23 cellular contexts compared by ENCODE assay signal in the genomic region with DNA sequence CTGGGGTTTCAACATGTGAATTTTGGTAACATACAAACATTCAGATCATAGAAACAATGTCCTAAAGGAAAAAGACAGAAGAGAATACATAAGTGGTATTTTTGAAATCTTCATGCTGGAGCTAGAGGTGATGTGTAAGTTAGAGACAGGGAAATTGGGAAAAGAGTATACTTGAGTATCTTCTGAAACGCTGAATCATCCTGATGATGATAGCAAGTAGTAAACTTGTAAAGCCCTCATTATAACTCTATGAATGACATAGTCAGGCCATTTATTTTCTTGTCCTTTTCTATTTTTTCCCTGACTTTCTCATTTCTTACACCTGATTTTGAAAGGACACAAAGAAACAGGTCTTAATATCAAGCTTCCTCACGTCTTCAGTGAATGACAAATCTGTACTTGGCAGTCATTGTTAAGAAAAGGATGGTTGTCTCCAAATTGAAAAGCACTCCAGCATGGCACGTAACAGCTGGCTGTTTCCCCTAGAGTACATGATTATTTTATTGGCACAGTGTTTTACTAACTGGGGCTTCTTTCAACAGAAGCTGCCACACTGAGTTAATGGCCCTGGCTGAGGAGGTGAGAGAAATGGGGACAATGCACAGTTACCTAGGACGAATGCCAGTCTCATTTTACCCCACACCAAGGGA.
DNase-seq lines count a peak whose midpoint lies in the region; ATAC-seq and TF ChIP-seq lines count a peak whose summit lies in the region.
"Had no signal": no experiment of that assay in that cellular context is flagged by ENCODE, and none has a peak within 500 bp of the region (broad histone marks: within the 10 kb centered on the region; RNA-seq: fewer than 3 reads in every experiment).

No MANE protein-coding gene starts in this region.

- TF ChIP-seq CTCF in HFFc6 (IDR thresholded peaks at IDR 0.05), result no peak
- no peak for TF ChIP-seq CTCF in nephron (IDR thresholded peaks at IDR 0.05; ENCODE audit: unreplicated experiment in 3 of 3)

- H3K9me3 Mint-ChIP-seq in HFFc6 (no peaks in the 10 kb centered on the region), nephron (no peaks in the 10 kb centered on the region)
- H3K9me3 Mint-ChIP-seq: brain, naive B cell had no signal

- H3K27ac Mint-ChIP-seq in HFFc6 (peak overlapping the region; percentile 70), nephron (peak overlapping the region in 2 of 3 experiments; percentile 1 to 33)
- H3K27ac Mint-ChIP-seq: activated CD8-positive, alpha-beta memory T cell treated with anti-CD3 and anti-CD28 coated beads, Interleukin-2, amount 10 ng/mL, durations not matched to agents 7 days and 5 days had no signal

- DNase-seq in HFFc6 (no peak), NCI-H2029 treated with DMSO at 0.1 percent for 48 hours (lab: John Stamatoyannopoulos, UW) (peak; percentile 77), NCI-H774 (lab: John Stamatoyannopoulos, UW) (peak; percentile 58)
- DNase-seq: activated CD4-positive, alpha-beta T cell treated with anti-CD3 and anti-CD28 coated beads, Interleukin-2, amount 50 U/mL, for 1 hour; activated CD8-positive, alpha-beta memory T cell treated with anti-CD3 and anti-CD28 coated beads, Interleukin-2, amount 10 ng/mL, durations not matched to agents 7 days and 5 days; activated T-cell treated with anti-CD3 and anti-CD28 coated beads, Interleukin-2, amount 50 U/mL, for 48 hours; Caco-2; cerebellar nuclear complex; DMS79 treated with DMSO at 0.1 percent for 48 hours; islet precursor cell; left ventricle myocardium superior; naive B cell; NCI-H2107; NCI-H82; nucleus accumbens; psoas muscle; stimulated activated naive CD4-positive, alpha-beta T cell treated with Interleukin-2 at 50 U/mL for 16 hours; T1000 had no signal

- H3K4me3 Mint-ChIP-seq in HFFc6 (0 out of 2 replicates have a peak overlapping the region, but pooled peaks have one; percentile 4), nephron (no peak overlapping the region)
- H3K4me3 Mint-ChIP-seq: activated CD8-positive, alpha-beta memory T cell treated with anti-CD3 and anti-CD28 coated beads, Interleukin-2, amount 10 ng/mL, durations not matched to agents 7 days and 5 days; naive B cell had no signal

- ATAC-seq in GM18870 (IDR thresholded peaks at IDR 0.05; ENCODE audit: unreplicated experiment) (no peak), HG02885 (IDR thresholded peaks at IDR 0.05; ENCODE audit: poor library complexity, unreplicated experiment) (no peak), GM19467 (IDR thresholded peaks at IDR 0.05; ENCODE audit: unreplicated experiment) (no peak)
- ATAC-seq: activated CD8-positive, alpha-beta memory T cell treated with anti-CD3 and anti-CD28 coated beads, Interleukin-2, amount 10 ng/mL, durations not matched to agents 7 days and 5 days; left ventricle myocardium superior had no signal

- peaks cover 88% of the 10 kb centered on the region for H3K4me1 Mint-ChIP-seq in HFFc6 (ENCODE audit: low read depth)
- H3K4me1 Mint-ChIP-seq in nephron, result peaks cover 16% of the 10 kb centered on the region
- H3K4me1 Mint-ChIP-seq: activated CD8-positive, alpha-beta memory T cell treated with anti-CD3 and anti-CD28 coated beads, Interleukin-2, amount 10 ng/mL, durations not matched to agents 7 days and 5 days; naive B cell had no signal

- H3K27me3 Mint-ChIP-seq in HFFc6 (ENCODE audit: insufficient read depth) (no peaks in the 10 kb centered on the region), nephron (ENCODE audit: low read depth) (peaks cover 17% of the 10 kb centered on the region)
- H3K27me3 Mint-ChIP-seq: brain had no signal

- H3K36me3 Mint-ChIP-seq in HFFc6 (ENCODE audit: low read depth) (peaks cover 5% of the 10 kb centered on the region; the same call in 1 of the 2 replicates), nephron (ENCODE audit: low read depth) (no peaks in the 10 kb centered on the region)
- H3K36me3 Mint-ChIP-seq: activated CD8-positive, alpha-beta memory T cell treated with anti-CD3 and anti-CD28 coated beads, Interleukin-2, amount 10 ng/mL, durations not matched to agents 7 days and 5 days; brain; naive B cell had no signal
